In the genomic region with DNA sequence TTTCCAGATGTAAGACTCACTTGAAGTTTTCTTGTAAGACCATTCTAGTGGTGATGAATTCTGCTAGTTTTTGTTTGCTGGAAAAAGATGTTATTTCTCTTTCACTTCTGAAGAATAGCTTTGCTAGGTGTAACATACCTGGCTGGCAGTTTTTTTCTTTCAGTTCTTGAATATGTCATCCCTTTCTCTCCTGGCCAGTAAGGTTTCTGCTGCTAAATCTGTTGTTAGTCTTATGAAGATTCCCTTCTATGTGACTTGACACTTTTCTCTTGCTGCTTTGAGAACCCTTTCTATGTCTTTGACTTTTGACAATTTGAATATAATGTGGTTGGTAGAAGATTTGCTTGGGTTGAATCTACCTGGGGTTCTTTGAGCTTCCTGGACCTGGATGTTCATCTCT, we compare ENCODE assay signal across 25 cellular contexts.
"Had no signal": no experiment of that assay in that cellular context is flagged by ENCODE, and none has a peak within 500 bp of the region (broad histone marks: within the 10 kb centered on the region; RNA-seq: fewer than 3 reads in every experiment).

No MANE protein-coding gene starts in this region.

- ATAC-seq: stimulated activated effector memory CD8-positive, alpha-beta T cell treated with anti-CD3 and anti-CD28 coated beads, Interleukin-12 subunit alpha, Interleukin-12 subunit beta, amount 100 ng/mL, for 72 hours; stimulated activated memory B cell treated with anti-CD40 and anti-IgM and Interleukin-4, amounts not matched to agents 10 μg/mL and 1 μg/mL and 100 μg/mL, for 72 hours; stimulated activated naive B cell treated with anti-CD40 and anti-IgM and Interleukin-4, amounts not matched to agents 10 μg/mL and 1 μg/mL and 100 μg/mL, for 72 hours; stimulated activated naive CD8-positive, alpha-beta T cell treated with anti-CD3 and anti-CD28 coated beads, Interleukin-15, amount 100 ng/mL, for 72 hours; stimulated activated naive CD8-positive, alpha-beta T cell treated with anti-CD3 and anti-CD28 coated beads, Interleukin-15, Interleukin-2, amounts not matched to agents 100 U/mL and 50 U/mL, for 24 hours; upper lobe of right lung had no signal

- H3K4me1 ChIP-seq: stomach, suprapubic skin, testis, thyroid gland, tibial nerve, transverse colon, upper lobe of left lung, upper lobe of right lung, uterus, vagina had no signal

- H3K9me3 ChIP-seq: testis, thyroid gland, tibial artery, upper lobe of right lung, uterus, vagina had no signal

- H3K36me3 ChIP-seq: stomach, suprapubic skin, thoracic aorta, thyroid gland, tibial artery, tibial nerve, transverse colon, upper lobe of left lung, upper lobe of right lung, uterus, vagina had no signal

- H3K27me3 ChIP-seq: stomach, suprapubic skin, testis, thyroid gland, tibial artery, tibial nerve, transverse colon, upper lobe of left lung, upper lobe of right lung, uterus, vagina had no signal

- H3K4me3 ChIP-seq: stomach, suprapubic skin, testis, thoracic aorta, thyroid gland, tibial artery, tibial nerve, transverse colon, upper lobe of left lung, upper lobe of right lung, uterus, vagina had no signal

- DNase-seq: stimulated activated CD4-positive, alpha-beta T cell treated with anti-CD3 and anti-CD28 coated beads, Interleukin-2, amount 100 ng/mL, for 48 hours; stimulated activated CD4-positive, alpha-beta T cell treated with anti-CD3 and anti-CD28 coated beads, Interleukin-4, amount 100 ng/mL, for 1 hour; stimulated activated CD4-positive, alpha-beta T cell treated with anti-CD3 and anti-CD28 coated beads, Interleukin-4, amount 100 ng/mL, for 24 hours; stimulated activated CD4-positive, alpha-beta T cell treated with anti-CD3 and anti-CD28 coated beads, Interleukin-4, amount 100 ng/mL, for 4 hours; stimulated activated CD8-positive, alpha-beta memory T cell treated with anti-CD3 and anti-CD28 coated beads, Interleukin-4, amount 100 ng/mL, for 48 hours; stimulated activated naive B cell treated with anti-CD40 and anti-IgM and Interleukin-4, amounts not matched to agents 10 μg/mL and 1 μg/mL and 100 μg/mL, for 72 hours; stimulated activated naive CD4-positive, alpha-beta T cell; stimulated activated naive CD4-positive, alpha-beta T cell treated with Interleukin-2 at 50 U/mL for 16 hours; stimulated activated naive CD8-positive, alpha-beta T cell treated with anti-CD3 and anti-CD28 coated beads, Interleukin-15, amount 100 ng/mL, for 72 hours; stimulated activated naive CD8-positive, alpha-beta T cell treated with anti-CD3 and anti-CD28 coated beads, Interleukin-15, Interleukin-2, amounts not matched to agents 100 U/mL and 50 U/mL, for 24 hours; stomach; substantia nigra; testis; thyroid gland; tibial artery; transverse colon; upper lobe of left lung; upper lobe of right lung; uterus had no signal

- H3K27ac ChIP-seq: stomach, suprapubic skin, testis, thoracic aorta, thyroid gland, tibial artery, tibial nerve, transverse colon, upper lobe of left lung, upper lobe of right lung, uterus, vagina had no signal
